In the genomic region with DNA sequence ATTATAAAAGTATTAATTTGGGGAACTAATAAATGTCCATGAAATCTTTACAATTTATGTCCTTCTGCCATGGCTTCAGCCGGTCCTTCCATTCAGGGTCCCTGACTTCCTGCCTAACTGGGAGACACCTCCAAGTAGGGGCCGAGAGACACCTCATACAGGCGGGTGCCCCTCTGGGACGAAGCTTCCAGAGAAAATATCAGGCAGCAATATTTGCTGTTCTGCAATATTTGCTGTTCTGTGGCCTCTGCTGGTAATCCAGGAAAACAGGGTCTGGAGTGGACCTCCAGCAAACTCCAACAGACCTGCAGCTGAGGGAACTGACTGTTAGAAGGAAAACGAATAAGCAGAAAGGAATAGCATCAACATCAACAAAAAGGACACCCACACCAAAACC, we compare ENCODE assay signal across 1 cellular context.
TF ChIP-seq lines count a peak whose summit lies in the region.

No MANE protein-coding gene starts in this region.

TF ChIP-seq in liver, 16 proteins besides CTCF, POLR2A, EP300 and RAD21:
- peak in 1 of 2 donors; percentile 28 for TF ChIP-seq HNF4A (conservative IDR thresholded peaks at IDR 0.05)
